In the genomic region with DNA sequence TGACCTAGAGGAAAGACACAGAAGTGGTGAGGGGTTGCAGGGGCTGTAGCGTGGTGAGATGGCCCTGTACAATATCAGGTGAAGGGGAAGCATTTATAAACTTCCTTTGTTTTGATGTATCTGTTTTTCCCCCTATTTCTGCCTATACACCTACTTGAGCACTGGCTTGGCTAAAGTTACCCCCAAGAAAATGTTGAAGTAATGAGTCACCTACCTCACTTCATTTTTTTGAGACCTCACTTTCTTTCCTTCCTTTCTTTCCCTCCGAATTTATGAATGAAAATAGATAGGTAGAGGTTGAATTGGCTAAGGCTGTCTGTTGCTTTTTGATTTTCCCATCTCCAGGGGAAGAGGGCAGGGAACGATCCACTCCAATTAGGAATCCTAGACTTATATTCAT, we compare ENCODE assay signal across 33 cellular contexts.
DNase-seq lines count a peak whose midpoint lies in the region; ATAC-seq, FAIRE-seq and TF ChIP-seq lines count a peak whose summit lies in the region.
"Had no signal": no experiment of that assay in that cellular context is flagged by ENCODE, and none has a peak within 500 bp of the region (broad histone marks: within the 10 kb centered on the region; RNA-seq: fewer than 3 reads in every experiment).

No MANE protein-coding gene starts in this region.

- H2AK5ac ChIP-seq in trophoblast cell (ENCODE audit: low read length) = peak overlapping the region; percentile 97

- intact Hi-C loops in colonic mucosa (cut with DNase I) = no loop called here

- peak overlapping the region; percentile 74 for H3K14ac ChIP-seq in trophoblast cell (ENCODE audit: low read length)

- peak overlapping the region; percentile 90 for H2BK120ac ChIP-seq in trophoblast cell (ENCODE audit: insufficient read depth, low read length, poor library complexity)

- H3K4me1 ChIP-seq in BLaER1 = peaks cover 49% of the 10 kb centered on the region
- H3K4me1 ChIP-seq in GM23248 (ENCODE audit: insufficient read depth) = peaks cover 44% of the 10 kb centered on the region
- H3K4me1 ChIP-seq in astrocyte (ENCODE audit: insufficient read depth, low read length) = peaks cover 37% of the 10 kb centered on the region
- peaks cover 14 to 26% of the 10 kb centered on the region in 2 experiments for H3K4me1 ChIP-seq in trophoblast cell (ENCODE audit: control insufficient read depth in 1 of 2, insufficient read depth in 2 of 2, low read length in 2 of 2)
- H3K4me1 ChIP-seq in colonic mucosa = no peaks in the 10 kb centered on the region

- H3K4me2 ChIP-seq in BLaER1 (peak overlapping the region; percentile 55; the same call in 1 of the 2 replicates), GM23248 (ENCODE audit: unreplicated experiment) (peak overlapping the region; percentile 31), astrocyte (ENCODE audit: low read length) (peak overlapping the region; percentile 12), trophoblast cell (ENCODE audit: low read length) (no peak overlapping the region)

- H3K18ac ChIP-seq in trophoblast cell (ENCODE audit: low read length) = peak overlapping the region; percentile 95

- FAIRE-seq in astrocyte (lab: Jason Lieb, UNC) = no peak
- FAIRE-seq: G401.6, HTR-8/SVneo, kidney had no signal

- H3K23ac ChIP-seq in trophoblast cell (ENCODE audit: low read length) = no peak overlapping the region

- H3K79me2 ChIP-seq in GM23248 (ENCODE audit: insufficient read depth) (no peaks in the 10 kb centered on the region), astrocyte (ENCODE audit: insufficient read depth, low read length) (no peaks in the 10 kb centered on the region), trophoblast cell (ENCODE audit: control insufficient read depth, insufficient read depth, low read length, poor library complexity) (peaks cover 11% of the 10 kb centered on the region)

- H3K4me3 ChIP-seq in BLaER1 (no peak overlapping the region), GM23248 (no peak overlapping the region), astrocyte (ENCODE audit: insufficient read depth, low read depth, low read length) (no peak overlapping the region), trophoblast cell (ENCODE audit: low read depth, low read length) (no peak overlapping the region), colonic mucosa (no peak overlapping the region)
- H3K4me3 ChIP-seq: dorsolateral prefrontal cortex, lower lobe of right lung, mucosa of descending colon, skin epidermis had no signal

- ATAC-seq in GM18867 (IDR thresholded peaks at IDR 0.05; ENCODE audit: unreplicated experiment) (no peak), HG03196 (IDR thresholded peaks at IDR 0.05; ENCODE audit: unreplicated experiment) (no peak)
- ATAC-seq: activated naive CD4-positive, alpha-beta T cell treated with anti-CD3 and anti-CD28 coated beads, Interleukin-2, amount 50 U/mL, for 72 hours; CD8-positive, alpha-beta T cell; lower lobe of right lung; mucosa of descending colon had no signal

- peak overlapping the region; percentile 100 for H2BK12ac ChIP-seq in trophoblast cell (ENCODE audit: low read length)

- no peaks in the 10 kb centered on the region for H3K9me3 Mint-ChIP-seq in astrocyte (ENCODE audit: unreplicated experiment)
- H3K9me3 Mint-ChIP-seq: activated CD4-positive, alpha-beta memory T cell treated with anti-CD3 and anti-CD28 coated beads for 36 hours; activated naive CD4-positive, alpha-beta T cell treated with anti-CD3 and anti-CD28 coated beads, Interleukin-2, amount 50 U/mL, for 72 hours; CD8-positive, alpha-beta T cell; central memory CD8-positive, alpha-beta T cell; H9; nephron; T-helper 1 cell treated with Interleukin-12 subunit alpha and Interleukin-12 subunit beta and Interleukin-4 antibody, amounts not matched to agents 30 μg/mL and 1 μg/mL, for 36 hours had no signal

- H4K20me1 ChIP-seq in BLaER1 = no peaks in the 10 kb centered on the region; the same call in 1 of the 2 replicates
- no peaks in the 10 kb centered on the region for H4K20me1 ChIP-seq in GM23248 (ENCODE audit: insufficient read depth)
- no peaks in the 10 kb centered on the region for H4K20me1 ChIP-seq in astrocyte (ENCODE audit: insufficient read depth, low read length)

- no peak overlapping the region for H4K12ac ChIP-seq in trophoblast cell (ENCODE audit: low read depth, low read length)

- H3K27me3 ChIP-seq in BLaER1 = no peaks in the 10 kb centered on the region
- no peaks in the 10 kb centered on the region for H3K27me3 ChIP-seq in GM23248 (replicated peaks; ENCODE audit: insufficient read depth)
- H3K27me3 ChIP-seq in astrocyte (ENCODE audit: insufficient read depth, low read length) = no peaks in the 10 kb centered on the region
- H3K27me3 ChIP-seq in trophoblast cell (ENCODE audit: insufficient read depth, low read length) = no peaks in the 10 kb centered on the region
- H3K27me3 ChIP-seq in colonic mucosa = no peaks in the 10 kb centered on the region
- H3K27me3 ChIP-seq: dorsolateral prefrontal cortex had no signal

- peaks cover 17% of the 10 kb centered on the region for H3F3A ChIP-seq in GM23248 (ENCODE audit: insufficient read depth)

- in situ Hi-C loops in GM23248 (cut with MboI) = no loop called here

- H3K27ac ChIP-seq in BLaER1 = no peak overlapping the region
- H3K27ac ChIP-seq in GM23248 = 0 out of 2 replicates have a peak overlapping the region, but pooled peaks have one; percentile 90
- H3K27ac ChIP-seq in astrocyte (ENCODE audit: low read depth, low read length) = peak overlapping the region; percentile 46
- H3K27ac ChIP-seq in trophoblast cell (ENCODE audit: low read depth, low read length) = peak overlapping the region; percentile 80
- H3K27ac ChIP-seq in colonic mucosa = no peak overlapping the region
- H3K27ac ChIP-seq: lower lobe of right lung, skin epidermis had no signal

- peaks cover 48% of the 10 kb centered on the region for H3K4me1 Mint-ChIP-seq in astrocyte (ENCODE audit: low read depth, unreplicated experiment)

- peak overlapping the region; percentile 97 for H4K91ac ChIP-seq in trophoblast cell (ENCODE audit: low read depth, low read length)

- peak overlapping the region; percentile 61 for H3K4ac ChIP-seq in trophoblast cell (ENCODE audit: low read depth, low read length)

- H3K27me3 Mint-ChIP-seq in astrocyte (ENCODE audit: low read depth, unreplicated experiment) = no peaks in the 10 kb centered on the region
- H3K27me3 Mint-ChIP-seq: activated CD4-positive, alpha-beta memory T cell treated with anti-CD3 and anti-CD28 coated beads for 36 hours; central memory CD8-positive, alpha-beta T cell; type B pancreatic cell had no signal

- peaks cover 34% of the 10 kb centered on the region for H3K79me1 ChIP-seq in trophoblast cell (ENCODE audit: low read length)

- H3K36me3 ChIP-seq in BLaER1 (peaks cover 67% of the 10 kb centered on the region), GM23248 (ENCODE audit: low read depth) (no peaks in the 10 kb centered on the region), astrocyte (ENCODE audit: insufficient read depth, low read length) (no peaks in the 10 kb centered on the region), trophoblast cell (ENCODE audit: control insufficient read depth in 1 of 2, insufficient read depth in 2 of 2, low read length in 2 of 2) (no peaks in the 10 kb centered on the region), colonic mucosa (no peaks in the 10 kb centered on the region)
- H3K36me3 ChIP-seq: lower lobe of right lung had no signal

- H3K4me3 Mint-ChIP-seq in astrocyte (ENCODE audit: unreplicated experiment) = no peak overlapping the region
- H3K4me3 Mint-ChIP-seq: activated CD4-positive, alpha-beta memory T cell treated with anti-CD3 and anti-CD28 coated beads for 36 hours; CD8-positive, alpha-beta T cell; central memory CD8-positive, alpha-beta T cell; H9; nephron; T-helper 1 cell treated with Interleukin-12 subunit alpha and Interleukin-12 subunit beta and Interleukin-4 antibody, amounts not matched to agents 30 μg/mL and 1 μg/mL, for 36 hours; type B pancreatic cell had no signal

- H3K9me2 ChIP-seq in GM23248 (ENCODE audit: insufficient read depth) = no peaks in the 10 kb centered on the region; the same call in 1 of the 2 replicates

- peak overlapping the region; percentile 98 for H2BK5ac ChIP-seq in trophoblast cell (ENCODE audit: low read depth, low read length, poor library complexity)

- TF ChIP-seq CTCF in astrocyte (IDR thresholded peaks at IDR 0.05; ENCODE audit: insufficient read depth, low read depth, low read length) (no peak), colonic mucosa (IDR thresholded peaks at IDR 0.05) (no peak)

- WGBS in GM23248 (ENCODE audit: low coverage in 1 of 2, low lambda C conversion rate in 2 of 2, missing lambda C conversion rate in 2 of 2), 2 experiments = 81 to 82% methylated on average over 3 of the region's 3 CpGs
- no CpG with 5 or more reads among the region's 3 CpGs for WGBS in trophoblast cell (ENCODE audit: extremely low coverage, insufficient coverage, insufficient read length)

- DNase-seq in GM23248 = peak; percentile 25
- DNase-seq in astrocyte (ENCODE audit: low read depth) = peak; percentile 40
- no peak for DNase-seq in trophoblast cell
- DNase-seq in colonic mucosa = no peak
- DNase-seq: activated CD4-positive, alpha-beta memory T cell treated with anti-CD3 and anti-CD28 coated beads for 36 hours; activated CD4-positive, CD25-positive, alpha-beta regulatory T cell treated with anti-CD3 and anti-CD28 coated beads, Interleukin-2, amount 50 U/mL, for 72 hours; activated CD8-positive, alpha-beta memory T cell treated with anti-CD3 and anti-CD28 coated beads, Interleukin-2, amount 50 U/mL, for 48 hours; AML-193; aorta; CD8-positive, alpha-beta T cell; DMS 273 treated with DMSO at 0.1 percent for 48 hours; dorsolateral prefrontal cortex; glutamatergic neuron; H9; KBM-7; kidney; lower lobe of right lung; MM.1S; mucosa of descending colon; NCI-H1417 treated with DMSO at 0.1 percent for 48 hours; NCI-H2081 treated with DMSO at 0.1 percent for 48 hours; stimulated activated CD4-positive, alpha-beta T cell treated with anti-CD3 and anti-CD28 coated beads, Interleukin-2, amount 100 ng/mL, for 24 hours had no signal

- H4K8ac ChIP-seq in trophoblast cell (ENCODE audit: low read depth, low read length) = peak overlapping the region; percentile 74

- no peaks in the 10 kb centered on the region for H3K9me3 ChIP-seq in BLaER1
- no peaks in the 10 kb centered on the region for H3K9me3 ChIP-seq in GM23248 (ENCODE audit: low read depth)
- H3K9me3 ChIP-seq in astrocyte (ENCODE audit: insufficient read depth, low read depth, low read length) = no peaks in the 10 kb centered on the region
- no peaks in the 10 kb centered on the region for H3K9me3 ChIP-seq in trophoblast cell (ENCODE audit: insufficient read depth, low read depth, low read length)
- H3K9me3 ChIP-seq in colonic mucosa = no peaks in the 10 kb centered on the region
- H3K9me3 ChIP-seq: lower lobe of right lung, mucosa of descending colon had no signal

- peak overlapping the region; percentile 93 for H3K27ac Mint-ChIP-seq in astrocyte (ENCODE audit: unreplicated experiment)
- H3K27ac Mint-ChIP-seq: activated naive CD4-positive, alpha-beta T cell treated with anti-CD3 and anti-CD28 coated beads, Interleukin-2, amount 50 U/mL, for 72 hours; CD8-positive, alpha-beta T cell; H9; nephron; T-helper 1 cell treated with Interleukin-12 subunit alpha and Interleukin-12 subunit beta and Interleukin-4 antibody, amounts not matched to agents 30 μg/mL and 1 μg/mL, for 36 hours; type B pancreatic cell had no signal

- no peaks in the 10 kb centered on the region for H3K36me3 Mint-ChIP-seq in astrocyte (ENCODE audit: low read depth, unreplicated experiment)
- H3K36me3 Mint-ChIP-seq: activated CD4-positive, alpha-beta memory T cell treated with anti-CD3 and anti-CD28 coated beads for 36 hours; activated naive CD4-positive, alpha-beta T cell treated with anti-CD3 and anti-CD28 coated beads, Interleukin-2, amount 50 U/mL, for 72 hours; CD8-positive, alpha-beta T cell; type B pancreatic cell had no signal

- H3K9ac ChIP-seq in BLaER1 = no peak overlapping the region
- no peak overlapping the region for H3K9ac ChIP-seq in GM23248
- H3K9ac ChIP-seq in astrocyte (ENCODE audit: low read length) = no peak overlapping the region
- no peak overlapping the region for H3K9ac ChIP-seq in trophoblast cell (ENCODE audit: low read length)
- H3K9ac ChIP-seq in colonic mucosa (ENCODE audit: low read depth in 2 of 2, low read length in 2 of 2) = no peak overlapping the region

- H2AFZ ChIP-seq in GM23248 = no peak overlapping the region
- H2AFZ ChIP-seq in astrocyte (ENCODE audit: low read depth, low read length) = no peak overlapping the region
- no peak overlapping the region for H2AFZ ChIP-seq in trophoblast cell (ENCODE audit: insufficient read depth, low read length, poor library complexity)

Comparison
In these comparisons a context has a peak if more than half of its experiments do, and no peak if none do; other contexts are left out.
1. H3K27ac ChIP-seq: peak in GM23248 (single experiment), astrocyte (single experiment) and trophoblast cell (single experiment); none in BLaER1 (single experiment) and colonic mucosa (single experiment).
2. DNase-seq: peak in GM23248 (single experiment) and astrocyte (single experiment); none in trophoblast cell (0 of 2) and colonic mucosa (single experiment).